In the genomic region with DNA sequence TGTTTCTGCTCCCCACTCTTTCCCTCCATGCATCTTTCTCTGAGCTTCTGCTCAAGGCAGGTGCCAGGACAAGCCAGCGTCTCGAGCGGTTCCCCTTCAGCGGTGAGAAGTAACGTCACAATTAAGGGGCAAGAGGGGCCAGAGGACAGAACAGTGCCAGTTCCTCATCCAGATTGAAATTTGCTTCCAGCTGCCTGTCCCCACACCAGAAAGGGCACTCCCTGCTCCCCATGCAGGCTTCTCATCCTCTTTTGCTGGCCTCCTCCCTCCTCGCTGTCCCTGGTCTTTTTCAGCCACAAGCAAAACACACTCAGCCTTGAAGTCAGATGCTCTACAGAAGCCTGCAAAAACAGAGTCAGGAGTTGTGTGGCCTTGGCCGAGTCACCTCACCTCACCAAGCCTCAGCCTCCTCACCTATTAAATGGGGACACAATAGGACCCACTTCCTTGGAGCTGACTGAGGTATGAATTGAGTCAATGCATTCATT, we compare ENCODE assay signal across 1 cellular context.
TF ChIP-seq lines count a peak whose summit lies in the region.

No MANE protein-coding gene starts in this region.

TF ChIP-seq in HepG2, 621 proteins besides CTCF, POLR2A, EP300 and RAD21 (continued from another document):
- TF ChIP-seq SP140L (CRISPR knock-in tag; IDR thresholded peaks at IDR 0.05; ENCODE audit: borderline replicate concordance) (no peak), ZMYM3 (CRISPR knock-in tag; IDR thresholded peaks at IDR 0.05) (peak; percentile 87), ZNF549 (CRISPR knock-in tag; IDR thresholded peaks at IDR 0.05) (no peak), MAFG (CRISPR knock-in tag; IDR thresholded peaks at IDR 0.05) (no peak), ZBTB7A (CRISPR knock-in tag; IDR thresholded peaks at IDR 0.05) (no peak), KDM1A (CRISPR knock-in tag; IDR thresholded peaks at IDR 0.05) (0 out of 2 replicates have a peak, but pooled peaks have one; percentile 48), ZNF343 (CRISPR knock-in tag; IDR thresholded peaks at IDR 0.05) (no peak), ZNF367 (CRISPR knock-in tag; IDR thresholded peaks at IDR 0.05; ENCODE audit: borderline replicate concordance) (no peak), HOXD1 (CRISPR knock-in tag; IDR thresholded peaks at IDR 0.05) (no peak)
- TF ChIP-seq, protein P1, sequence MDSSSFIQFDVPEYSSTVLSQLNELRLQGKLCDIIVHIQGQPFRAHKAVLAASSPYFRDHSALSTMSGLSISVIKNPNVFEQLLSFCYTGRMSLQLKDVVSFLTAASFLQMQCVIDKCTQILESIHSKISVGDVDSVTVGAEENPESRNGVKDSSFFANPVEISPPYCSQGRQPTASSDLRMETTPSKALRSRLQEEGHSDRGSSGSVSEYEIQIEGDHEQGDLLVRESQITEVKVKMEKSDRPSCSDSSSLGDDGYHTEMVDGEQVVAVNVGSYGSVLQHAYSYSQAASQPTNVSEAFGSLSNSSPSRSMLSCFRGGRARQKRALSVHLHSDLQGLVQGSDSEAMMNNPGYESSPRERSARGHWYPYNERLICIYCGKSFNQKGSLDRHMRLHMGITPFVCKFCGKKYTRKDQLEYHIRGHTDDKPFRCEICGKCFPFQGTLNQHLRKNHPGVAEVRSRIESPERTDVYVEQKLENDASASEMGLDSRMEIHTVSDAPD (CRISPR knock-in tag; IDR thresholded peaks at IDR 0.05), result no peak
- TF ChIP-seq, protein P2, sequence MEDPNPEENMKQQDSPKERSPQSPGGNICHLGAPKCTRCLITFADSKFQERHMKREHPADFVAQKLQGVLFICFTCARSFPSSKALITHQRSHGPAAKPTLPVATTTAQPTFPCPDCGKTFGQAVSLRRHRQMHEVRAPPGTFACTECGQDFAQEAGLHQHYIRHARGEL (CRISPR knock-in tag; IDR thresholded peaks at IDR 0.05), result 0 out of 2 replicates have a peak, but pooled peaks have one; percentile 25
- TF ChIP-seq, protein P3, sequence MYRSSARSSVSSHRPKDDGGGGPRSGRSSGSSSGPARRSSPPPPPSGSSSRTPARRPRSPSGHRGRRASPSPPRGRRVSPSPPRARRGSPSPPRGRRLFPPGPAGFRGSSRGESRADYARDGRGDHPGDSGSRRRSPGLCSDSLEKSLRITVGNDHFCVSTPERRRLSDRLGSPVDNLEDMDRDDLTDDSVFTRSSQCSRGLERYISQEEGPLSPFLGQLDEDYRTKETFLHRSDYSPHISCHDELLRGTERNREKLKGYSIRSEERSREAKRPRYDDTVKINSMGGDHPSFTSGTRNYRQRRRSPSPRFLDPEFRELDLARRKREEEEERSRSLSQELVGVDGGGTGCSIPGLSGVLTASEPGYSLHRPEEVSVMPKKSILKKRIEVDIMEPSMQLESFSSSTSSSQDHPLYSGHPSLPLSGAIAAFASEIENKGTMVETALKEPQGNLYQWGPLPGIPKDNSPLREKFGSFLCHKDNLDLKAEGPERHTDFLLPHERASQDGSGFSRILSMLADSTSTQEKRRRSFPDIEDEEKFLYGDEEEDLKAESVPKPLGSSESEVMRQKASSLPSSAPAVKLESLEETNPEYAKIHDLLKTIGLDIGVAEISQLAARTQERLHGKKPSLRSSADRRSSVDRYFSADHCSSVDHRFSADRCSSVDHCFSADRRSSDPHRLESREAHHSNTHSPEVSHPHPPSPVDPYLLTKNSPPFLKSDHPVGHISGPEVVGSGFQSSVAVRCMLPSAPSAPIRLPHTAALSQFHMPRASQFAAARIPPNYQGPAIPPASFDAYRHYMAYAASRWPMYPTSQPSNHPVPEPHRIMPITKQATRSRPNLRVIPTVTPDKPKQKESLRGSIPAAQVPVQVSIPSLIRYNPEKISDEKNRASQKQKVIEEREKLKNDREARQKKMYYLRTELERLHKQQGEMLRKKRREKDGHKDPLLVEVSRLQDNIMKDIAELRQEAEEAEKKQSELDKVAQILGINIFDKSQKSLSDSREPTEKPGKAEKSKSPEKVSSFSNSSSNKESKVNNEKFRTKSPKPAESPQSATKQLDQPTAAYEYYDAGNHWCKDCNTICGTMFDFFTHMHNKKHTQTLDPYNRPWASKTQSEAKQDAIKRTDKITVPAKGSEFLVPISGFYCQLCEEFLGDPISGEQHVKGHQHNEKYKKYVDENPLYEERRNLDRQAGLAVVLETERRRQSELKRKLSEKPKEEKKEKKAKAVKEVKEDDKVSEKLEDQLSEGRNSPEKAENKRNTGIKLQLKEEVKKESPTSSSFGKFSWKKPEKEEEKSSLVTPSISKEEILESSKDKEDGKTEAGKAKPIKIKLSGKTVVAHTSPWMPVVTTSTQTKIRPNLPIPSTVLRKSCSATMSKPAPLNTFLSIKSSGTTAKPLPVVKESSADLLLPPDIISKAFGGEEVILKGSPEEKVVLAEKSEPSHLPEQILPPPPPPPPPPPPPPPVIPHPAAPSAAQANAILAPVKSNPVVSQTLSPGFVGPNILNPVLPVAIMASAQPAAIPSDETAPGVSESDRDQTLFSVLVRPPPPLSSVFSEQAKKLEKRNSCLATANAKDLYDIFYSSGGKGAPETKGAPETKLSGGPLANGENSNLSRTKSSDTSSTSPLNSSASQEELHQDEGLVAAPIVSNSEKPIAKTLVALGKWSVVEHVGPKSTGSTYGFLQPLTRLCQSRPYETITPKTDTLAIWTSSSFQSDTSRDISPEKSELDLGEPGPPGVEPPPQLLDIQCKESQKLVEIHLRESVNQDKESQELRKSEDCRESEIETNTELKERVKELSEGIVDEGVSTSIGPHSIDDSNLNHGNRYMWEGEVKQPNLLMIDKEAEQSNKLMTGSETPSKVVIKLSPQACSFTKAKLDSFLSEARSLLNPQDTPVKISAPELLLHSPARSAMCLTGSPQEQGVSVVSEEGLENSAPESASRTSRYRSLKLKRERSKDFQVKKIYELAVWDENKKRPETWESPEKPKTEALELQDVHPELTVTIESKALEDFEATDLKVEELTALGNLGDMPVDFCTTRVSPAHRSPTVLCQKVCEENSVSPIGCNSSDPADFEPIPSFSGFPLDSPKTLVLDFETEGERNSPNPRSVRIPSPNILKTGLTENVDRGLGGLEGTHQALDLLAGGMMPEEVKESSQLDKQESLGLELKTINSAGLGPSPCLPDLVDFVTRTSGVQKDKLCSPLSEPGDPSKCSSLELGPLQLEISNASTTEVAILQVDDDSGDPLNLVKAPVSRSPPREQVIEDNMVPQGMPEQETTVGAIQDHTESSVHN (CRISPR knock-in tag; IDR thresholded peaks at IDR 0.05), result no peak
- TF ChIP-seq, protein P4, sequence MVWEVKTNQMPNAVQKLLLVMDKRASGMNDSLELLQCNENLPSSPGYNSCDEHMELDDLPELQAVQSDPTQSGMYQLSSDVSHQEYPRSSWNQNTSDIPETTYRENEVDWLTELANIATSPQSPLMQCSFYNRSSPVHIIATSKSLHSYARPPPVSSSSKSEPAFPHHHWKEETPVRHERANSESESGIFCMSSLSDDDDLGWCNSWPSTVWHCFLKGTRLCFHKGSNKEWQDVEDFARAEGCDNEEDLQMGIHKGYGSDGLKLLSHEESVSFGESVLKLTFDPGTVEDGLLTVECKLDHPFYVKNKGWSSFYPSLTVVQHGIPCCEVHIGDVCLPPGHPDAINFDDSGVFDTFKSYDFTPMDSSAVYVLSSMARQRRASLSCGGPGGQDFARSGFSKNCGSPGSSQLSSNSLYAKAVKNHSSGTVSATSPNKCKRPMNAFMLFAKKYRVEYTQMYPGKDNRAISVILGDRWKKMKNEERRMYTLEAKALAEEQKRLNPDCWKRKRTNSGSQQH (CRISPR knock-in tag; IDR thresholded peaks at IDR 0.05; ENCODE audit: low read depth), result no peak
- TF ChIP-seq, protein P5, sequence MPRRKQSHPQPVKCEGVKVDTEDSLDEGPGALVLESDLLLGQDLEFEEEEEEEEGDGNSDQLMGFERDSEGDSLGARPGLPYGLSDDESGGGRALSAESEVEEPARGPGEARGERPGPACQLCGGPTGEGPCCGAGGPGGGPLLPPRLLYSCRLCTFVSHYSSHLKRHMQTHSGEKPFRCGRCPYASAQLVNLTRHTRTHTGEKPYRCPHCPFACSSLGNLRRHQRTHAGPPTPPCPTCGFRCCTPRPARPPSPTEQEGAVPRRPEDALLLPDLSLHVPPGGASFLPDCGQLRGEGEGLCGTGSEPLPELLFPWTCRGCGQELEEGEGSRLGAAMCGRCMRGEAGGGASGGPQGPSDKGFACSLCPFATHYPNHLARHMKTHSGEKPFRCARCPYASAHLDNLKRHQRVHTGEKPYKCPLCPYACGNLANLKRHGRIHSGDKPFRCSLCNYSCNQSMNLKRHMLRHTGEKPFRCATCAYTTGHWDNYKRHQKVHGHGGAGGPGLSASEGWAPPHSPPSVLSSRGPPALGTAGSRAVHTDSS (CRISPR knock-in tag; conservative IDR thresholded peaks at IDR 0.05), result no peak
- TF ChIP-seq, protein P6, sequence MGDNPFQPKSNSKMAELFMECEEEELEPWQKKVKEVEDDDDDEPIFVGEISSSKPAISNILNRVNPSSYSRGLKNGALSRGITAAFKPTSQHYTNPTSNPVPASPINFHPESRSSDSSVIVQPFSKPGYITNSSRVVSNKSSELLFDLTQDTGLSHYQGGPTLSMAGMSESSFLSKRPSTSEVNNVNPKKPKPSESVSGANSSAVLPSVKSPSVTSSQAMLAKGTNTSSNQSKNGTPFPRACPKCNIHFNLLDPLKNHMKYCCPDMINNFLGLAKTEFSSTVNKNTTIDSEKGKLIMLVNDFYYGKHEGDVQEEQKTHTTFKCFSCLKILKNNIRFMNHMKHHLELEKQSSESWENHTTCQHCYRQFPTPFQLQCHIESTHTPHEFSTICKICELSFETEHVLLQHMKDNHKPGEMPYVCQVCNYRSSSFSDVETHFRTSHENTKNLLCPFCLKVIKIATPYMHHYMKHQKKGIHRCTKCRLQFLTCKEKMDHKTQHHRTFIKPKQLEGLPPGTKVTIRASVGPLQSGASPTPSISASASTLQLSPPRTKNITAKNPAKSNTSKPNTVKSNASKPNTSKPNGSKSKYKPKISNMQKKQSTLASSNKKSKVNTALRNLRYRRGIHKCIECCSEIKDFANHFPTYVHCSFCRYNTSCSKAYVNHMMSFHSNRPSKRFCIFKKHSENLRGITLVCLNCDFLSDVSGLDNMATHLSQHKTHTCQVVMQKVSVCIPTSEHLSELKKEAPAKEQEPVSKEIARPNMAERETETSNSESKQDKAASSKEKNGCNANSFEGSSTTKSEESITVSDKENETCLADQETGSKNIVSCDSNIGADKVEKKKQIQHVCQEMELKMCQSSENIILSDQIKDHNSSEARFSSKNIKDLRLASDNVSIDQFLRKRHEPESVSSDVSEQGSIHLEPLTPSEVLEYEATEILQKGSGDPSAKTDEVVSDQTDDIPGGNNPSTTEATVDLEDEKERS (CRISPR knock-in tag; IDR thresholded peaks at IDR 0.05), result no peak
